ENCODE assay signal across 8 cellular contexts in genomic region chr15:78739996-78740903, GRCh38.
DNase-seq lines count a peak whose midpoint lies in the region; ATAC-seq and TF ChIP-seq lines count a peak whose summit lies in the region.

No MANE protein-coding gene starts in this region.

- intact Hi-C loops in CD14-positive monocyte (cut with micrococcal nuclease): no loop called here
- intact Hi-C loops in cardiac septum (cut with DNase I): no loop called here
- intact Hi-C loops in esophagus squamous epithelium (cut with DNase I): no loop called here

- H3K4me1 Mint-ChIP-seq in CD14-positive monocyte: peaks cover 4% of the 10 kb centered on the region

- DNase-seq in CD14-positive monocyte (ENCODE audit: low spot score) (peak; percentile 53), NCI-H526 (lab: John Stamatoyannopoulos, UW) (peak; percentile 47 to 87), cardiac septum (ENCODE audit: low spot score) (peak; percentile 89), esophagus squamous epithelium (lab: John Stamatoyannopoulos, UW) (no peak)
- peak; percentile 85 for DNase-seq in activated CD8-positive, alpha-beta memory T cell treated with anti-CD3 and anti-CD28 coated beads, Interleukin-2, amount 50 U/mL, for 48 hours
- peak; percentile 44 to 67 for DNase-seq in stimulated activated CD4-positive, alpha-beta T cell treated with anti-CD3 and anti-CD28 coated beads, Interleukin-15, amount 100 ng/mL, for 48 hours (ENCODE audit: low read depth in 2 of 2)

- H3K9me3 ChIP-seq in esophagus squamous epithelium: no peaks in the 10 kb centered on the region

- TF ChIP-seq CTCF in CD14-positive monocyte (IDR thresholded peaks at IDR 0.05) (peak; percentile 26), esophagus squamous epithelium (IDR thresholded peaks at IDR 0.05) (peak in 2 of 6 experiments; percentile 44 to 50)

- no peak overlapping the region for H3K4me3 ChIP-seq in esophagus squamous epithelium

- no peak for TF ChIP-seq POLR2A in esophagus squamous epithelium (IDR thresholded peaks at IDR 0.05)

- no peaks in the 10 kb centered on the region for H3K9me3 Mint-ChIP-seq in CD14-positive monocyte

- H3K27me3 Mint-ChIP-seq in CD14-positive monocyte (ENCODE audit: low read depth in 3 of 3): peaks cover 2 to 7% (median 3%) of the 10 kb centered on the region in 3 donors

- ATAC-seq in GM19351 (IDR thresholded peaks at IDR 0.05; ENCODE audit: unreplicated experiment): peak; percentile 67
- ATAC-seq in GM21381 (IDR thresholded peaks at IDR 0.05; ENCODE audit: unreplicated experiment): no peak

- no peaks in the 10 kb centered on the region for H3K36me3 ChIP-seq in esophagus squamous epithelium

- H3K27me3 ChIP-seq in esophagus squamous epithelium: peaks cover 0 to 11% (median 0%) of the 10 kb centered on the region in 4 donors

- 30 to 40% methylated on average over 2 to 15 of the region's 23 CpGs for WGBS in esophagus squamous epithelium, 2 donors

- H3K27ac Mint-ChIP-seq in CD14-positive monocyte: no peak overlapping the region

- H3K4me3 Mint-ChIP-seq in CD14-positive monocyte: no peak overlapping the region

- H3K36me3 Mint-ChIP-seq in CD14-positive monocyte: no peaks in the 10 kb centered on the region

- no peaks in the 10 kb centered on the region for H3K4me1 ChIP-seq in esophagus squamous epithelium

- no peak overlapping the region for H3K27ac ChIP-seq in esophagus squamous epithelium
